Comparison of ENCODE assay signal across 8 cellular contexts in the genomic region with DNA sequence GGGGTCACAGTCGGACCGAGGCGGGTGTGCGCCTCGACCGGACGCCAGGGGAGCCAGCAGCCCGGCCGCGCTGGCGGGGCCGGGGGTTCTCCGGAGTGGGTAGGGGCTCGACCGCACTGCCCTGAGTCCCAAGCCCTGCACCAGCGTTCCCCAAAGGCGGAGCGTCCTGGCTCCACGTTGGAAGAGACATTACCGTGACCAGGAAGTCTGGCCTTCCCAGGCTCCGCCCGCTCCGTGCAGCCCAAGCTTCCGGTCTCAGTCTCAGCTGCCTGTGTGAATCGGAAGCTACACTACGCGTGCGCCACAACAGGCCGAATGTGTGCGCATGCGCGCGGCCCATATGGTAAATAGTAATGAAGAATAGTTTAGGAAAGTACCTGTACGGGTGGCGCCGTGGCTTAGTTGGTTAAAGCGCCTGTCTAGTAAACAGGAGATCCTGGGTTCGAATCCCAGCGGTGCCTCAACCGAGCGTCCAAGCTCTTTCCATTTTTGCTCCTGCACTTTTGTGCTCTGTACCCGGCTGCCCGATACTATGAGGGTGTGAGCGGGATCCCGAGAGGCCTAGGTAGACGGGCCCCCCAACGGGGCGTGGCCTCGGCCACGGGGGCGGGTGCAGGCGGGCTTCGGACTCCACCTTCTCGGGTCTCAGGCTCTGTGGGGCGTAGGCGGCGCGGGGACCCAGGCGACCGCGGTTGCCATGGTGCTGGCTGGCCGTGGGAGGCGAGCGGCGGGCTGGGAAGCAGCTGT. TPM values are rescaled to one million over a fixed set of nuclear protein-coding genes. Genes with fewer than 3 reads are reported as not detected.
DNase-seq lines count a peak whose midpoint lies in the region; ATAC-seq and TF ChIP-seq lines count a peak whose summit lies in the region.

No MANE protein-coding gene starts in this region.

- H3K4me3 ChIP-seq in IMR-90 (ENCODE audit: insufficient read depth, low read depth, low read length): peak overlapping the region; percentile 60
- H3K4me3 ChIP-seq in esophagus (ENCODE audit: low read depth in 1 of 2, low read length in 2 of 2): peak overlapping the region; percentile 75 to 84
- H3K4me3 ChIP-seq in mucosa of stomach (ENCODE audit: low read length): peak overlapping the region; percentile 83

- in situ Hi-C loops in IMR-90 (cut with MboI; ENCODE audit: low sequenced_read_pairs): no loop called here

- no peak for TF ChIP-seq RAD21 in IMR-90 (IDR thresholded peaks at IDR 0.05; ENCODE audit: low read length)

- CTCF ChIA-PET in IMR-90 (lab: Yijun Ruan, JAX): interaction anchor here (0.5 to 1.9 kb wide), 8 partner anchors 10 to 1006 kb away, joined by 3 to 8 read pairs (median 3); no protein-coding TSS in a partner anchor

- H4K20me1 ChIP-seq in IMR-90 (ENCODE audit: insufficient read depth, low read length): peaks cover 6% of the 10 kb centered on the region

- H4K8ac ChIP-seq in IMR-90 (ENCODE audit: low read depth in 2 of 2, low read length in 2 of 2): peak overlapping the region; percentile 79 to 97

- H3K56ac ChIP-seq in IMR-90 (ENCODE audit: extremely low read depth, insufficient read depth, low read length): peak overlapping the region; percentile 56

- no peak; the same call in 1 of the 2 replicates for TF ChIP-seq CTCF in IMR-90 (conservative IDR thresholded peaks at IDR 0.05; ENCODE audit: low read depth, low read length)

- H3K23ac ChIP-seq in IMR-90 (ENCODE audit: low read depth, low read length): no peak overlapping the region

- peak overlapping the region; percentile 28; the same call in 1 of the 2 replicates for H2BK120ac ChIP-seq in IMR-90 (ENCODE audit: low read depth, low read length)

- H4K5ac ChIP-seq in IMR-90 (ENCODE audit: low read depth, low read length): peak overlapping the region; percentile 13; the same call in 1 of the 2 replicates

- peak overlapping the region; percentile 85 for H2BK5ac ChIP-seq in IMR-90 (ENCODE audit: low read depth, low read length, poor library complexity, severe bottlenecking)

- H3K4ac ChIP-seq in IMR-90 (ENCODE audit: low read depth, low read length): peak overlapping the region; percentile 88

- no peak overlapping the region for H2BK15ac ChIP-seq in IMR-90 (ENCODE audit: low read depth, low read length)

- H4K91ac ChIP-seq in IMR-90 (ENCODE audit: insufficient read depth, low read depth, low read length): peak overlapping the region; percentile 81; the same call in 1 of the 2 replicates

- H3K27me3 ChIP-seq in IMR-90 (ENCODE audit: control insufficient read depth, insufficient read depth, low read length) (no peaks in the 10 kb centered on the region), esophagus (ENCODE audit: control insufficient read depth in 1 of 2, insufficient read depth in 2 of 2, low read length in 2 of 2) (no peaks in the 10 kb centered on the region), mucosa of stomach (ENCODE audit: control insufficient read depth, insufficient read depth, low read length) (no peaks in the 10 kb centered on the region)

- POLR2A ChIA-PET in IMR-90 (lab: Charles Lee; ENCODE audit: unreplicated experiment): interaction anchor here (0.5 to 0.6 kb wide), 3 partner anchors 57 to 533 kb away, joined by 4 to 6 read pairs (median 5); no protein-coding TSS in a partner anchor

- H2AFZ ChIP-seq in IMR-90 (replicated peaks; ENCODE audit: low read length, poor library complexity): peak overlapping the region; percentile 99

- H3K9ac ChIP-seq in IMR-90 (ENCODE audit: low read depth, low read length) (peak overlapping the region; percentile 79), mucosa of stomach (ENCODE audit: low read length) (peak overlapping the region; percentile 88)

- H3K9me1 ChIP-seq in IMR-90 (ENCODE audit: insufficient read depth, low read length): peaks cover 12% of the 10 kb centered on the region; the same call in 1 of the 2 replicates

- H3K4me1 ChIP-seq in IMR-90 (ENCODE audit: control insufficient read depth, insufficient read depth, low read length): peaks cover 10% of the 10 kb centered on the region
- peaks cover 5 to 6% of the 10 kb centered on the region in 2 donors for H3K4me1 ChIP-seq in esophagus (ENCODE audit: control insufficient read depth in 2 of 2, insufficient read depth in 2 of 2, low read length in 1 of 2)
- H3K4me1 ChIP-seq in mucosa of stomach (ENCODE audit: control insufficient read depth, insufficient read depth, low read length): peaks cover 9% of the 10 kb centered on the region

- no peak overlapping the region for H2BK20ac ChIP-seq in IMR-90 (ENCODE audit: low read depth, low read length)

- peak overlapping the region; percentile 98 for H2AK9ac ChIP-seq in IMR-90 (replicated peaks; ENCODE audit: low read depth, low read length, poor library complexity)

- H3K4me2 ChIP-seq in IMR-90 (ENCODE audit: low read depth, low read length): peak overlapping the region; percentile 93

- 0% methylated on average over 29 of the region's 65 CpGs; no CpG with 5 or more reads in 1 of the 2 experiments for WGBS in IMR-90 (ENCODE audit: extremely low coverage in 2 of 2, insufficient read length in 1 of 2), 2 experiments
- 0 to 1% methylated on average over 58 to 65 of the region's 65 CpGs for WGBS in esophagus, 2 donors

- DNase-seq in DMS153 (lab: John Stamatoyannopoulos, UW) (peak; percentile 100), IMR-90 (peak; percentile 99), OCI-M1 (lab: John Stamatoyannopoulos, UW) (peak; percentile 100)
- peak; percentile 99 for DNase-seq in activated T-cell treated with anti-CD3 and anti-CD28 coated beads, Interleukin-2, amount 50 U/mL, for 1 hour
- DNase-seq in stimulated activated CD8-positive, alpha-beta memory T cell treated with anti-CD3 and anti-CD28 coated beads, Interleukin-7, amount 100 ng/mL, for 1 hour (ENCODE audit: low read depth in 2 of 2): peak; percentile 91 to 95

- H3K9me3 ChIP-seq in IMR-90 (ENCODE audit: control insufficient read depth, insufficient read depth, low read length) (no peaks in the 10 kb centered on the region), esophagus (ENCODE audit: control insufficient read depth in 2 of 2, insufficient read depth in 1 of 2, low read depth in 1 of 2, low read length in 1 of 2) (no peaks in the 10 kb centered on the region), mucosa of stomach (ENCODE audit: control insufficient read depth, low read length) (no peaks in the 10 kb centered on the region)

- ATAC-seq in GM21528 (IDR thresholded peaks at IDR 0.05; ENCODE audit: low FRiP score, unreplicated experiment) (peak; percentile 78), IMR-90 (ENCODE audit: low read depth) (peak; percentile 96)

- dilution Hi-C loops in IMR-90 (cut with HindIII; ENCODE audit: low sequenced_read_pairs, unreplicated experiment): no loop called here

- intact Hi-C loops in IMR-90 (cut with micrococcal nuclease): loop anchor here (2.0 to 5.0 kb wide), 3 partner anchors 32 to 205 kb away; a partner anchor contains a TSS

- no TSS peak for BruUV-seq in IMR-90 (replicated peaks; lab: Mats Ljungman, UMichigan)

- H2AK5ac ChIP-seq in IMR-90 (ENCODE audit: low read depth, low read length): 0 out of 2 replicates have a peak overlapping the region, but pooled peaks have one; percentile 81

- peaks cover 11 to 23% of the 10 kb centered on the region in 2 experiments; a peak in 3 of 4 replicates for H3K79me1 ChIP-seq in IMR-90 (ENCODE audit: low read depth in 1 of 2, low read length in 2 of 2)

- H3K18ac ChIP-seq in IMR-90 (ENCODE audit: low read depth, low read length): no peak overlapping the region; the same call in 1 of the 2 replicates

- H3K27ac ChIP-seq in IMR-90 (ENCODE audit: insufficient read depth, low read length) (peak overlapping the region; percentile 69), esophagus (ENCODE audit: low read depth in 2 of 2, low read length in 1 of 2) (peak overlapping the region; percentile 93 to 95)

- H3K14ac ChIP-seq in IMR-90 (replicated peaks; ENCODE audit: low read depth, low read length): peak overlapping the region; percentile 66

- no peaks in the 10 kb centered on the region for H3K36me3 ChIP-seq in IMR-90 (ENCODE audit: control insufficient read depth, insufficient read depth, low read length)
- no peaks in the 10 kb centered on the region for H3K36me3 ChIP-seq in esophagus (ENCODE audit: control insufficient read depth in 2 of 2, insufficient read depth in 2 of 2, low read length in 1 of 2)
- H3K36me3 ChIP-seq in mucosa of stomach (ENCODE audit: control insufficient read depth, insufficient read depth, low read length): no peaks in the 10 kb centered on the region

- peak; percentile 80 for TF ChIP-seq POLR2A in IMR-90 (IDR thresholded peaks at IDR 0.05; ENCODE audit: low read depth, low read length)

TF ChIP-seq in IMR-90, 13 proteins besides CTCF, POLR2A, EP300 and RAD21 (continues in another document):
- TF ChIP-seq MAZ (IDR thresholded peaks at IDR 0.05; ENCODE audit: borderline replicate concordance, low read depth, low read length) (peak; percentile 92), MAFK (IDR thresholded peaks at IDR 0.05; ENCODE audit: low read depth, low read length) (no peak), SMC3 (IDR thresholded peaks at IDR 0.05; ENCODE audit: low read depth, low read length) (no peak)
- TF ChIP-seq, protein P1, sequence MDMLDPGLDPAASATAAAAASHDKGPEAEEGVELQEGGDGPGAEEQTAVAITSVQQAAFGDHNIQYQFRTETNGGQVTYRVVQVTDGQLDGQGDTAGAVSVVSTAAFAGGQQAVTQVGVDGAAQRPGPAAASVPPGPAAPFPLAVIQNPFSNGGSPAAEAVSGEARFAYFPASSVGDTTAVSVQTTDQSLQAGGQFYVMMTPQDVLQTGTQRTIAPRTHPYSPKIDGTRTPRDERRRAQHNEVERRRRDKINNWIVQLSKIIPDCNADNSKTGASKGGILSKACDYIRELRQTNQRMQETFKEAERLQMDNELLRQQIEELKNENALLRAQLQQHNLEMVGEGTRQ (IDR thresholded peaks at IDR 0.05; ENCODE audit: low read depth, low read length): peak; percentile 44; the same call in 1 of the 2 replicates

RNA-seq across cellular contexts. Expression of a gene that starts 17.3 kb away (rescaled TPM):
- 8.4 and 8.6 TPM in 2 replicates for total RNA-seq in IMR-90 (2012; rRNA removed)
- 20.2 and 25.7 TPM in 2 replicates for polyA plus RNA-seq in IMR-90 (2012; rRNA removed)
- polyA plus RNA-seq in IMR-90 (2012; cell fraction: cytosol; rRNA removed): 7.1 and 20.6 TPM in 2 replicates
- 7.3 and 27.0 TPM in 2 replicates for polyA plus RNA-seq in IMR-90 (2012; cell fraction: nucleus; rRNA removed; ENCODE audit: low replicate concordance)
- polyA plus RNA-seq in esophagus: 1 to 10 TPM; 4.1 to 5.7 TPM

RNA-seq across cellular contexts. Expression of a gene that starts 44.9 kb away (rescaled TPM):
- not detected in 2 replicates for total RNA-seq in IMR-90 (2012; rRNA removed)
- not detected in 2 replicates for polyA plus RNA-seq in IMR-90 (2012; rRNA removed)
- not detected in 2 replicates for polyA plus RNA-seq in IMR-90 (2012; cell fraction: cytosol; rRNA removed)
- polyA plus RNA-seq in IMR-90 (2012; cell fraction: nucleus; rRNA removed; ENCODE audit: low replicate concordance): not detected in 2 replicates
- not detected for polyA plus RNA-seq in esophagus

RNA-seq across cellular contexts. Expression of a gene that starts 48.8 kb away (rescaled TPM):
- not detected in 2 replicates for total RNA-seq in IMR-90 (2012; rRNA removed)
- polyA plus RNA-seq in IMR-90 (2012; rRNA removed) (not detected in 2 replicates), esophagus (under 1 TPM in 1 of 2 donors, not detected in 1; 0.04 TPM)
- not detected in 2 replicates for polyA plus RNA-seq in IMR-90 (2012; cell fraction: cytosol; rRNA removed)
- polyA plus RNA-seq in IMR-90 (2012; cell fraction: nucleus; rRNA removed; ENCODE audit: low replicate concordance): 0.11 TPM in 1 of 2 replicates, not detected in the other

Comparison
In these comparisons a context has a peak if more than half of its experiments do, and no peak if none do; other contexts are left out.
1. Peak in every context shown above with its lines: DNase-seq, ATAC-seq, H3K4me3 ChIP-seq and H3K27ac ChIP-seq.